In the genomic region with DNA sequence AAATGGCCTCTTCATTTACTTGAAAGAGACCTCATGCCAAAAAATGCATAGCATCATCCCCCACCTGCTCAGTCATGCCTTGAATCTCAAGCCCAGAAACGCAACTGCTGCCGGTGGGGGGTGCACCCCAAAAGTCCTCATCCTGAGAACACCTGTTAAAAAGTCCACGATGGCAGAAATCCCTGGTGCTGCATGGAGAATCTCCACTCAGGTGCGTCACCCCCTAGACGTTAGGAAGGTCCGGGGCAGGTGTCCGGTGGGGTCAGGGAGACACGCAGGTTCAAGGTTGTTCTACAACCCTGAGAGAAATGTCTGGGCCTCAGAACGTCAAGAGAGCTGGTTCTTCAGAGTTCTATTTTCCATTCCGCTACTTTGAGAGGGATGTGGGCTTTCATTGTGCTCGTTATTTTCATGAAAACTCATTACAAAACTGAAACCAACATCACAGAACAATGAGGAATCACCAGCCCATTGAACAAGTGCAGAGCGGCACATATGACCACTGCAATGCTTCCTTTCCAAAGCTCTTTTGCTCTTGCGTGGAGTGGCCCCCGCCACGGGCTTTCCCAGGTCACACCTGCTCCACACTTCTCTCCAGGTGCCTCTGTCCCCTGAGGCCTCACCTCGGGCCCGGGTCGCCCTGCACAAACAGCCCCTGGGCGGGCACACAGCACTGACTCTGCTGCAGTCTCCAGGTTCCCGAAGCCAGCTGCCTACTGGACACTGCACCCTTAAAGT, we compare ENCODE assay signal across 8 cellular contexts.
DNase-seq lines count a peak whose midpoint lies in the region; ATAC-seq and TF ChIP-seq lines count a peak whose summit lies in the region.

No MANE protein-coding gene starts in this region.

- H3K4me1 ChIP-seq in CD8-positive, alpha-beta T cell (ENCODE audit: insufficient read depth, low read length) = peaks cover 44% of the 10 kb centered on the region
- H3K4me1 ChIP-seq in right lobe of liver = peaks cover 0 to 19% (median 8%) of the 10 kb centered on the region in 4 donors
- H3K4me1 ChIP-seq in stomach smooth muscle (ENCODE audit: control insufficient read depth, insufficient read depth, low read length) = peaks cover 14% of the 10 kb centered on the region

- H3K9ac ChIP-seq in stomach smooth muscle (ENCODE audit: low read length in 2 of 2) = peak overlapping the region in 1 of 2 donors; percentile 21

- H3K4me3 ChIP-seq in CD8-positive, alpha-beta T cell (ENCODE audit: low read depth, low read length) = peak overlapping the region; percentile 0
- H3K4me3 ChIP-seq in right lobe of liver = no peak overlapping the region
- peak overlapping the region; percentile 15 to 20 for H3K4me3 ChIP-seq in stomach smooth muscle (ENCODE audit: low read length in 2 of 2)

- H3K27me3 ChIP-seq in CD8-positive, alpha-beta T cell (ENCODE audit: insufficient read depth, low read length) = no peaks in the 10 kb centered on the region
- H3K27me3 ChIP-seq in right lobe of liver (no peaks in the 10 kb centered on the region), stomach smooth muscle (ENCODE audit: control insufficient read depth in 1 of 2, insufficient read depth in 2 of 2, low read length in 2 of 2) (no peaks in the 10 kb centered on the region)

- H3K27me3 Mint-ChIP-seq in CD8-positive, alpha-beta T cell (ENCODE audit: low read depth) = no peaks in the 10 kb centered on the region
- H3K27me3 Mint-ChIP-seq in activated T-helper 2 cell treated with anti-CD3 and anti-CD28 coated beads, Interferon-gamma antibody, Interleukin-2, Interleukin-4, amounts not matched to agents 10 μg/mL and 5 μg/mL and 100 μg/mL, durations not matched to agents 14 hours and 24 hours and 36 hours (ENCODE audit: low read depth) = no peaks in the 10 kb centered on the region

- intact Hi-C loops in CD8-positive, alpha-beta T cell (cut with DNase I, micrococcal nuclease) = loop anchor here in 1 of 2 experiments (2.0 to 10.0 kb wide), 3 partner anchors 36 to 148 kb away; no protein-coding TSS in a partner anchor
- intact Hi-C loops in activated T-helper 2 cell treated with anti-CD3 and anti-CD28 coated beads, Interferon-gamma antibody, Interleukin-2, Interleukin-4, amounts not matched to agents 10 μg/mL and 5 μg/mL and 100 μg/mL, durations not matched to agents 14 hours and 24 hours and 36 hours (cut with micrococcal nuclease) = loop anchor here (1.0 to 2.0 kb wide), 13 partner anchors 12 to 316 kb away; partner anchors contain the start of gene IRF2BP2
- intact Hi-C loops in right lobe of liver (cut with DNase I) = no loop called here

- H3K9me3 ChIP-seq in CD8-positive, alpha-beta T cell (ENCODE audit: low read length) = no peaks in the 10 kb centered on the region
- H3K9me3 ChIP-seq in right lobe of liver = no peaks in the 10 kb centered on the region
- H3K9me3 ChIP-seq in stomach smooth muscle (ENCODE audit: control insufficient read depth in 2 of 2, low read length in 2 of 2) = no peaks in the 10 kb centered on the region

- H3K4me1 Mint-ChIP-seq in CD8-positive, alpha-beta T cell (ENCODE audit: low read depth) = peaks cover 45% of the 10 kb centered on the region
- peaks cover 63% of the 10 kb centered on the region for H3K4me1 Mint-ChIP-seq in activated T-helper 2 cell treated with anti-CD3 and anti-CD28 coated beads, Interferon-gamma antibody, Interleukin-2, Interleukin-4, amounts not matched to agents 10 μg/mL and 5 μg/mL and 100 μg/mL, durations not matched to agents 14 hours and 24 hours and 36 hours (ENCODE audit: low read depth)

- H3K27ac Mint-ChIP-seq in CD8-positive, alpha-beta T cell = peak overlapping the region; percentile 74
- peak overlapping the region; percentile 98 for H3K27ac Mint-ChIP-seq in activated T-helper 2 cell treated with anti-CD3 and anti-CD28 coated beads, Interferon-gamma antibody, Interleukin-2, Interleukin-4, amounts not matched to agents 10 μg/mL and 5 μg/mL and 100 μg/mL, durations not matched to agents 14 hours and 24 hours and 36 hours

- H3K27ac ChIP-seq in CD8-positive, alpha-beta T cell (ENCODE audit: low read depth, low read length) = no peak overlapping the region
- peak overlapping the region; percentile 37 to 52 (median 40) for H3K27ac ChIP-seq in right lobe of liver
- peak overlapping the region; percentile 0 for H3K27ac ChIP-seq in stomach smooth muscle (ENCODE audit: low read length)

- TF ChIP-seq CTCF in CD8-positive, alpha-beta T cell (IDR thresholded peaks at IDR 0.05) = no peak
- TF ChIP-seq CTCF in right lobe of liver (IDR thresholded peaks at IDR 0.05) = no peak

- no peaks in the 10 kb centered on the region for H3K9me3 Mint-ChIP-seq in CD8-positive, alpha-beta T cell
- no peaks in the 10 kb centered on the region for H3K9me3 Mint-ChIP-seq in activated T-helper 2 cell treated with anti-CD3 and anti-CD28 coated beads, Interferon-gamma antibody, Interleukin-2, Interleukin-4, amounts not matched to agents 10 μg/mL and 5 μg/mL and 100 μg/mL, durations not matched to agents 14 hours and 24 hours and 36 hours

- TF ChIP-seq POLR2A in right lobe of liver (IDR thresholded peaks at IDR 0.05) = no peak

- peak in 1 of 7 experiments; percentile 53 for DNase-seq in CD8-positive, alpha-beta T cell
- peak; percentile 57 for DNase-seq in activated T-helper 2 cell treated with anti-CD3 and anti-CD28 coated beads, Interferon-gamma antibody, Interleukin-2, Interleukin-4, amounts not matched to agents 10 μg/mL and 5 μg/mL and 100 μg/mL, durations not matched to agents 14 hours and 24 hours and 36 hours (ENCODE audit: low spot score)
- DNase-seq in right lobe of liver = peak in 1 of 3 donors; percentile 47
- no peak for DNase-seq in NCI-H748 treated with DMSO at 0.1 percent for 48 hours (lab: John Stamatoyannopoulos, UW)
- DNase-seq in middle frontal gyrus (ENCODE audit: extremely low spot score, low spot score) = no peak

- no peaks in the 10 kb centered on the region for H3K36me3 ChIP-seq in CD8-positive, alpha-beta T cell (ENCODE audit: insufficient read depth, low read length)
- H3K36me3 ChIP-seq in right lobe of liver (no peaks in the 10 kb centered on the region), stomach smooth muscle (ENCODE audit: control insufficient read depth in 2 of 2, insufficient read depth in 2 of 2, low read length in 2 of 2) (no peaks in the 10 kb centered on the region)

- CTCF ChIA-PET in CD8-positive, alpha-beta T cell (lab: Charles Lee) = interaction anchor here (0.7 to 1.9 kb wide), 4 partner anchors 10 to 157 kb away, joined by 3 to 12 read pairs (median 4); no protein-coding TSS in a partner anchor

- WGBS in right lobe of liver (ENCODE audit: insufficient coverage, low coverage, low lambda C conversion rate, missing lambda C conversion rate) = 61% methylated on average over 11 of the region's 20 CpGs

- peak overlapping the region; percentile 70 for H3K4me3 Mint-ChIP-seq in CD8-positive, alpha-beta T cell
- peak overlapping the region; percentile 72 for H3K4me3 Mint-ChIP-seq in activated T-helper 2 cell treated with anti-CD3 and anti-CD28 coated beads, Interferon-gamma antibody, Interleukin-2, Interleukin-4, amounts not matched to agents 10 μg/mL and 5 μg/mL and 100 μg/mL, durations not matched to agents 14 hours and 24 hours and 36 hours (ENCODE audit: low read depth)

- POLR2A ChIA-PET in CD8-positive, alpha-beta T cell (lab: Charles Lee) = interaction anchor here (0.7 to 2.7 kb wide), 4 partner anchors 17 to 203 kb away, joined by 4 to 7 read pairs (median 6); no protein-coding TSS in a partner anchor

- no peaks in the 10 kb centered on the region for H3K36me3 Mint-ChIP-seq in CD8-positive, alpha-beta T cell
- peaks cover 11% of the 10 kb centered on the region for H3K36me3 Mint-ChIP-seq in activated T-helper 2 cell treated with anti-CD3 and anti-CD28 coated beads, Interferon-gamma antibody, Interleukin-2, Interleukin-4, amounts not matched to agents 10 μg/mL and 5 μg/mL and 100 μg/mL, durations not matched to agents 14 hours and 24 hours and 36 hours (ENCODE audit: low read depth)

- ATAC-seq in CD8-positive, alpha-beta T cell = peak; percentile 51
- ATAC-seq in GM19438 (IDR thresholded peaks at IDR 0.05; ENCODE audit: low read depth, unreplicated experiment) (peak; percentile 81), HG03457 (IDR thresholded peaks at IDR 0.05; ENCODE audit: unreplicated experiment) (peak; percentile 49), right lobe of liver (peak in 3 of 4 donors; percentile 12 to 46 (median 19))

Comparison
In these comparisons a context has a peak if more than half of its experiments do, and no peak if none do; other contexts are left out.
1. ATAC-seq: peak in every context shown above with its lines; median percentile 81 in GM19438; 51 in CD8-positive, alpha-beta T cell; 49 in HG03457; 19 in right lobe of liver.
2. H3K4me3 ChIP-seq: peak in CD8-positive, alpha-beta T cell (single experiment) and stomach smooth muscle (2 of 2); none in right lobe of liver (0 of 3).